ENCODE assay signal across 9 cellular contexts in the genomic region with DNA sequence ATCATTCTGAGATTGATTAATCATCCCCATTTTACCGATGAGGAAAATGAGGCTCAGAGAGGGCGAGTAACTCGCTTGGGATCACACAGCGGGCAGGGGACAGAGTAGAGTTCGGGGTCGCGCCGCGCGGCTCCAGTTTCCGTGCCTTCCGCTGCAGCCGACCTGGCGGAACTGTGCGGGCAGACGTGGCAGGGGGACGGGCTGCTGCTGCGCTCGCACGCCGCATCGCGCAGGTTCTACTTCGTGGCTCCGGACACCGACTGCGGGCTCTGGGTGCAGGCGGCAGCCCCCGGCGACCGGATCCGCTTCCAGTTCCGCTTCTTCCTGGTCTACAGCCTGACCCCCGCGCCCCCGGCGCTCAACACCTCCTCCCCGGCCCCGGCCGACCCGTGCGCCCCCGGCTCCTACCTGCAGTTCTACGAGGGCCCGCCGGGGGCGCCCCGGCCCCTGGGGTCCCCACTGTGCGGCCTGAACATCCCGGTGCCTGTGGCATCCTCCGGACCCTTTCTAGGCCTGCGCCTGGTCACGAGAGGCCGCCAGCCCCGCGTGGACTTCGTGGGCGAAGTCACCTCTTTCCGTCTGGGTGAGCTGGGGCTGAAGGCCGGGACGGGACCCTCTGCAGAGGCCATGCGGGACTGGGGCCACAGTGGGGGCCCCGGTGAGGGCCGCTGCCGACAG. TPM values are rescaled to one million over a fixed set of nuclear protein-coding genes. Genes with fewer than 3 reads are reported as not detected.
A peak's percentile ranks its signal among the peaks of the same experiment; 100 is the strongest.
DNase-seq lines count a peak whose midpoint lies in the region; ATAC-seq and TF ChIP-seq lines count a peak whose summit lies in the region.
"Had no signal": no experiment of that assay in that cellular context is flagged by ENCODE, and none has a peak within 500 bp of the region (broad histone marks: within the 10 kb centered on the region; RNA-seq: fewer than 3 reads in every experiment).

No MANE protein-coding gene starts in this region.

- H3K4me3 ChIP-seq in GM12875 (ENCODE audit: low read depth, low read length) (peak overlapping the region; percentile 41), Peyer's patch (peak overlapping the region; percentile 35 to 53 (median 40)), coronary artery (peak overlapping the region; percentile 47), tibial nerve (peak overlapping the region in 3 of 4 donors; percentile 9 to 40 (median 31))

- TF ChIP-seq POLR2A in Peyer's patch (IDR thresholded peaks at IDR 0.05) = no peak
- no peak for TF ChIP-seq POLR2A in tibial nerve (IDR thresholded peaks at IDR 0.05)

- H3K27ac ChIP-seq in Peyer's patch = peak overlapping the region in 2 of 4 donors; percentile 38 to 57
- H3K27ac ChIP-seq in coronary artery = no peak overlapping the region
- H3K27ac ChIP-seq in tibial nerve = no peak overlapping the region

- TF ChIP-seq CTCF in GM12875 (IDR thresholded peaks at IDR 0.05; ENCODE audit: borderline replicate concordance, insufficient read depth, low read depth, low read length) (peak; percentile 78), Peyer's patch (IDR thresholded peaks at IDR 0.05) (peak; percentile 32 to 73 (median 44)), coronary artery (IDR thresholded peaks at IDR 0.05) (no peak), tibial nerve (IDR thresholded peaks at IDR 0.05) (peak; percentile 26 to 51 (median 45))

- H3K36me3 ChIP-seq in Peyer's patch = no peaks in the 10 kb centered on the region
- H3K36me3 ChIP-seq in tibial nerve = peaks cover 0 to under 1% (median 0%) of the 10 kb centered on the region in 3 donors

- H3K9me3 ChIP-seq in Peyer's patch (no peaks in the 10 kb centered on the region), tibial nerve (no peaks in the 10 kb centered on the region)

- peaks cover 8% of the 10 kb centered on the region for H3K4me1 Mint-ChIP-seq in memory B cell

- TF ChIP-seq EP300 in tibial nerve (IDR thresholded peaks at IDR 0.05) = no peak

- H3K4me3 Mint-ChIP-seq in memory B cell = peak overlapping the region; percentile 74

- 21 to 23% methylated on average over 51 to 55 of the region's 65 CpGs for WGBS in tibial nerve, 2 donors

- H3K4me1 ChIP-seq in Peyer's patch = peaks cover 0 to 13% (median 2%) of the 10 kb centered on the region in 4 donors
- peaks cover 0 to 18% (median 3%) of the 10 kb centered on the region in 4 donors for H3K4me1 ChIP-seq in tibial nerve

- H3K36me3 Mint-ChIP-seq in memory B cell = no peaks in the 10 kb centered on the region

- H3K27me3 ChIP-seq in Peyer's patch (no peaks in the 10 kb centered on the region), tibial nerve (peaks cover 0 to 17% of the 10 kb centered on the region in 2 donors)

- peak; percentile 71 for ATAC-seq in memory B cell (ENCODE audit: low read depth)
- ATAC-seq in GM21576 (IDR thresholded peaks at IDR 0.05; ENCODE audit: unreplicated experiment) = no peak

- no peak overlapping the region for H3K27ac Mint-ChIP-seq in memory B cell

- H3K9me3 Mint-ChIP-seq in memory B cell = no peaks in the 10 kb centered on the region

- DNase-seq in Peyer's patch = peak in 2 of 3 donors; percentile 36 to 59
- no peak for DNase-seq in coronary artery (ENCODE audit: low spot score)
- peak; percentile 38 to 56 for DNase-seq in memory B cell (ENCODE audit: low spot score in 2 of 2)
- DNase-seq in tibial nerve (ENCODE audit: low spot score in 2 of 2) = no peak
- DNase-seq in NAMALWA (ENCODE audit: low spot score) = no peak
- DNase-seq in NCI-H774 (lab: John Stamatoyannopoulos, UW) = no peak

- peaks cover 7% of the 10 kb centered on the region for H3K27me3 Mint-ChIP-seq in memory B cell

RNA-seq across cellular contexts. Expression of a gene that starts 2.3 kb away (rescaled TPM):
- total RNA-seq in Peyer's patch (1 to 10 TPM in 1 of 4 donors, under 1 TPM in 2, not detected in 1; 0.38 to 3.3 (median 0.80) TPM), tibial nerve (under 1 TPM in 1 of 4 donors, not detected in 3; 0.60 TPM)
- total RNA-seq: RPMI7951 had no signal

RNA-seq across cellular contexts. Expression of a gene that starts 31.4 kb away (rescaled TPM):
- total RNA-seq in Peyer's patch (100 to 1,000 TPM in 1 of 4 donors, 10 to 100 TPM in 3; 35.4 to 198 (median 50.7) TPM), tibial nerve (10 to 100 TPM; 51.1 to 65.9 (median 58.7) TPM)

Comparison
In these comparisons a context has a peak if more than half of its experiments do, and no peak if none do; other contexts are left out.
1. DNase-seq: peak in Peyer's patch (2 of 3) and memory B cell (2 of 2); none in coronary artery (single experiment), tibial nerve (0 of 2), NAMALWA (single experiment) and NCI-H774 (single experiment).
2. Peak in every context shown above with its lines, with median percentiles within 50 percentile points of each other: H3K4me3 ChIP-seq.